ENCODE assay signal across 8 cellular contexts in genomic region chr19:10717356-10718204, GRCh38. TPM values are rescaled to one million over a fixed set of nuclear protein-coding genes. Genes with fewer than 3 reads are reported as not detected.
DNase-seq lines count a peak whose midpoint lies in the region; ATAC-seq, FAIRE-seq and TF ChIP-seq lines count a peak whose summit lies in the region.

TSS of gene DNM2 (plus strand) at chr19:10718079. CDS start at chr19:10718243, 164 bp downstream.

- no peak within 1 kb of the TSS for H2AFZ ChIP-seq in HepG2 (ENCODE audit: low read length)

- peaks cover 4 to 8% of the 10 kb centered on the region in 2 experiments for H3K36me3 ChIP-seq in HepG2 (replicated peaks in 1 of 2; ENCODE audit: control insufficient read depth in 1 of 2, insufficient read depth in 2 of 2, low read length in 2 of 2)

- H3K9me3 ChIP-seq in HepG2 (ENCODE audit: low read length) = no peaks in the 10 kb centered on the region

- CTCF ChIA-PET in HepG2 (lab: Yijun Ruan, JAX; ENCODE audit: low intra/inter-chr PET ratio, low total read pairs) = interaction anchor here (0.6 to 2.6 kb wide), 3 partner anchors 52 to 147 kb away, joined by 3 to 18 read pairs (median 4); no protein-coding TSS in a partner anchor

- intact Hi-C loops in HepG2 (cut with micrococcal nuclease; ENCODE audit: unreplicated experiment) = loop anchor here (1.0 to 10.0 kb wide), 5 partner anchors 32 to 147 kb away; partner anchors contain the start of gene TMED1

- H3K4me1 ChIP-seq in HepG2 (ENCODE audit: insufficient read depth, low read length) = peaks cover 38% of the 10 kb centered on the region

- peaks cover 29% of the 10 kb centered on the region for H4K20me1 ChIP-seq in HepG2 (ENCODE audit: insufficient read depth, low read length)

- TF ChIP-seq CTCF in C4-2B (conservative IDR thresholded peaks at IDR 0.05) (peak; percentile 94), HepG2 (CRISPR knock-in tag; IDR thresholded peaks at IDR 0.05) (peak; percentile 95)

- DNase-seq in NCI-H748 treated with DMSO at 0.1 percent for 48 hours (lab: John Stamatoyannopoulos, UW) (peak; percentile 97), dermis blood vessel endothelial cell (peak; percentile 100), HepG2 (ENCODE audit: low spot score) (peak; percentile 100)
- DNase-seq in activated CD4-positive, alpha-beta T cell treated with anti-CD3 and anti-CD28 coated beads, Interleukin-2, amount 50 U/mL, for 4 hours = peak; percentile 93 to 95
- DNase-seq in stimulated activated CD4-positive, alpha-beta T cell treated with anti-CD3 and anti-CD28 coated beads, Interleukin-4, amount 100 ng/mL, for 24 hours = peak; percentile 98

- FAIRE-seq in HepG2 (lab: Jason Lieb, UNC) = peak; percentile 100

- TF ChIP-seq EP300 in HepG2 (IDR thresholded peaks at IDR 0.05; ENCODE audit: low read depth in 2 of 2, low read length in 2 of 2) (peak in 1 of 2 experiments; percentile 26; a peak in 1 of 4 replicates), HepG2 (CRISPR knock-in tag; IDR thresholded peaks at IDR 0.05; ENCODE audit: borderline replicate concordance) (no peak)

- peak within 1 kb of the TSS; percentile 94 for H3K9ac ChIP-seq in HepG2 (ENCODE audit: insufficient read depth, low read depth, low read length)

- H3K27ac ChIP-seq in C4-2B = peak within 1 kb of the TSS; percentile 98
- H3K27ac ChIP-seq in HepG2 (ENCODE audit: extremely low read length, insufficient read depth, low read length) = peak within 1 kb of the TSS; percentile 80

- H3K4me2 ChIP-seq in HepG2 (ENCODE audit: low read depth, low read length) = peak within 1 kb of the TSS; percentile 98

- WGBS in HepG2 (ENCODE audit: low lambda C conversion rate) = 0% methylated on average over 21 of the region's 57 CpGs

- ATAC-seq in GM19351 (IDR thresholded peaks at IDR 0.05; ENCODE audit: unreplicated experiment) = peak; percentile 85
- ATAC-seq in HG03558 (IDR thresholded peaks at IDR 0.05; ENCODE audit: extremely low read depth, unreplicated experiment) = peak; percentile 70
- peak; percentile 95 for ATAC-seq in HepG2

- no peaks in the 10 kb centered on the region; a peak in 1 of 5 replicates for H3K27me3 ChIP-seq in HepG2 (ENCODE audit: control insufficient read depth in 1 of 2, insufficient read depth in 2 of 2, low read length in 2 of 2)

- POLR2A ChIA-PET in HepG2 (lab: Yijun Ruan, JAX) = interaction anchor here (0.6 to 2.5 kb wide), 21 partner anchors 9 to 224 kb away, joined by 3 to 28 read pairs (median 4); partner anchors contain the start of genes QTRT1 and TMED1

- in situ Hi-C loops in HepG2 (cut with HindIII; ENCODE audit: extremely low pct_ligation_motif_present, low pct_unique_long_range_greater_than_20kb) = loop anchor here (5.0 kb wide), 1 partner anchor 50 kb away; no protein-coding TSS in a partner anchor

- no TSS peak for BruUV-seq in HepG2 (replicated peaks; lab: Mats Ljungman, UMichigan)

- H3K79me2 ChIP-seq in HepG2 (ENCODE audit: insufficient read depth, low read length) = peaks cover 42% of the 10 kb centered on the region

- peak; percentile 33 to 75; a peak in 3 of 4 replicates for TF ChIP-seq POLR2A in HepG2 (IDR thresholded peaks at IDR 0.05; ENCODE audit: insufficient read depth in 1 of 2, low read depth in 2 of 2, low read length in 2 of 2)

- TF ChIP-seq RAD21 in HepG2 (CRISPR knock-in tag; IDR thresholded peaks at IDR 0.05) = peak; percentile 83

- peak within 1 kb of the TSS; percentile 92 to 99 (median 95) for H3K4me3 ChIP-seq in HepG2 (replicated peaks in 1 of 3; ENCODE audit: insufficient read depth in 1 of 3, low read depth in 2 of 3, low read length in 3 of 3)

TF ChIP-seq in HepG2, 621 proteins besides CTCF, POLR2A, EP300 and RAD21 (continues in another document):
- TF ChIP-seq ZNF761 (CRISPR knock-in tag; conservative IDR thresholded peaks at IDR 0.05) = 0 out of 2 replicates have a peak, but pooled peaks have one; percentile 53
- peak; percentile 81; the same call in 1 of the 2 replicates for TF ChIP-seq ZNF501 (CRISPR knock-in tag; IDR thresholded peaks at IDR 0.05)
- TF ChIP-seq IRF1 (CRISPR knock-in tag; IDR thresholded peaks at IDR 0.05; ENCODE audit: low read depth) = no peak; the same call in 1 of the 2 replicates
- no peak for TF ChIP-seq ATF7 (IDR thresholded peaks at IDR 0.05)
- TF ChIP-seq ATF7 (CRISPR knock-in tag; IDR thresholded peaks at IDR 0.05) = no peak
- TF ChIP-seq, protein P1, sequence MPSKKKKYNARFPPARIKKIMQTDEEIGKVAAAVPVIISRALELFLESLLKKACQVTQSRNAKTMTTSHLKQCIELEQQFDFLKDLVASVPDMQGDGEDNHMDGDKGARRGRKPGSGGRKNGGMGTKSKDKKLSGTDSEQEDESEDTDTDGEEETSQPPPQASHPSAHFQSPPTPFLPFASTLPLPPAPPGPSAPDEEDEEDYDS (CRISPR knock-in tag; IDR thresholded peaks at IDR 0.05) = peak; percentile 45
- TF ChIP-seq ZNF17 (CRISPR knock-in tag; IDR thresholded peaks at IDR 0.05) = no peak
- TF ChIP-seq EZH2 (conservative IDR thresholded peaks at IDR 0.05; ENCODE audit: low read depth, low read length) = no peak
- TF ChIP-seq AKNA (CRISPR knock-in tag; IDR thresholded peaks at IDR 0.05; ENCODE audit: borderline replicate concordance) = no peak
- TF ChIP-seq STAG1 (CRISPR knock-in tag; IDR thresholded peaks at IDR 0.05) = peak; percentile 93
- TF ChIP-seq PHF20 (CRISPR knock-in tag; IDR thresholded peaks at IDR 0.05) = peak; percentile 53
- TF ChIP-seq GATAD1 (CRISPR knock-in tag; IDR thresholded peaks at IDR 0.05) = peak; percentile 68
- peak; percentile 72 for TF ChIP-seq PPARG (CRISPR knock-in tag; conservative IDR thresholded peaks at IDR 0.05)
- 0 out of 2 replicates have a peak, but pooled peaks have one; percentile 31 for TF ChIP-seq ZFP1 (CRISPR knock-in tag; IDR thresholded peaks at IDR 0.05)

RNA-seq across cellular contexts. Expression of gene DNM2, which starts in this region (rescaled TPM):
- total RNA-seq in dermis blood vessel endothelial cell (118 and 185 TPM in 2 replicates), HepG2 (2016; rRNA removed; fragmentation: Illumina TruSeq; extraction: Trizol) (41.7 and 48.2 TPM in 2 replicates)
- 19.9 and 21.9 TPM in 2 replicates for total RNA-seq in HepG2 (2016; cell fraction: cytosol; rRNA removed; fragmentation: Illumina TruSeq; extraction: Trizol; ENCODE audit: low read depth)
- total RNA-seq in HepG2 (2016; cell fraction: insoluble cytoplasmic fraction; rRNA removed; fragmentation: Illumina TruSeq; extraction: Trizol) = 37.7 and 40.5 TPM in 2 replicates
- 29.4 and 31.2 TPM in 2 replicates for total RNA-seq in HepG2 (2016; cell fraction: membrane; rRNA removed; fragmentation: Illumina TruSeq; extraction: Trizol)
- 56.9 and 61.6 TPM in 2 replicates for total RNA-seq in HepG2 (2016; cell fraction: nucleus; rRNA removed; fragmentation: Illumina TruSeq; extraction: Trizol)
- polyA plus RNA-seq in HepG2 (2011; rRNA removed) = 59.8 and 67.0 TPM in 2 replicates
- 29.1 and 41.0 TPM in 2 replicates for polyA plus RNA-seq in HepG2 (2011; cell fraction: cytosol; rRNA removed)
- polyA plus RNA-seq in HepG2 (2011; cell fraction: nucleus; rRNA removed) = 155 and 203 TPM in 2 replicates
- 44.2 and 57.9 TPM in 2 replicates for polyA plus RNA-seq in HepG2 (2012)
- polyA plus RNA-seq in HepG2 (2016; cell fraction: cytosol; fragmentation: Illumina TruSeq; extraction: Trizol; ENCODE audit: low read depth) = 8.6 and 9.0 TPM in 2 replicates
- 39.4 and 48.6 TPM in 2 replicates for polyA plus RNA-seq in HepG2 (2016; cell fraction: insoluble cytoplasmic fraction; fragmentation: Illumina TruSeq; extraction: Trizol; ENCODE audit: low read depth)
- polyA plus RNA-seq in HepG2 (2016; cell fraction: membrane; fragmentation: Illumina TruSeq; extraction: Trizol; ENCODE audit: low read depth) = 18.1 and 20.6 TPM in 2 replicates
- 87.0 and 94.1 TPM in 2 replicates for polyA plus RNA-seq in HepG2 (2016; cell fraction: nucleus; fragmentation: Illumina TruSeq; extraction: Trizol; ENCODE audit: insufficient read depth, low read depth)
- polyA minus RNA-seq in HepG2 (2011; rRNA and poly(A)+ RNA removed; ENCODE audit: low replicate concordance) = 200 and 264 TPM in 2 replicates
- polyA minus RNA-seq in HepG2 (2011; cell fraction: cytosol; rRNA and poly(A)+ RNA removed) = 44.4 and 50.0 TPM in 2 replicates
- 143 and 162 TPM in 2 replicates for polyA minus RNA-seq in HepG2 (2011; cell fraction: nucleus; rRNA and poly(A)+ RNA removed)

Comparison
In these comparisons a context has a peak if more than half of its experiments do, and no peak if none do; other contexts are left out.
1. Peak in every context shown above with its lines: DNase-seq, ATAC-seq, H3K4me3 ChIP-seq and H3K27ac ChIP-seq.